In the genomic region with DNA sequence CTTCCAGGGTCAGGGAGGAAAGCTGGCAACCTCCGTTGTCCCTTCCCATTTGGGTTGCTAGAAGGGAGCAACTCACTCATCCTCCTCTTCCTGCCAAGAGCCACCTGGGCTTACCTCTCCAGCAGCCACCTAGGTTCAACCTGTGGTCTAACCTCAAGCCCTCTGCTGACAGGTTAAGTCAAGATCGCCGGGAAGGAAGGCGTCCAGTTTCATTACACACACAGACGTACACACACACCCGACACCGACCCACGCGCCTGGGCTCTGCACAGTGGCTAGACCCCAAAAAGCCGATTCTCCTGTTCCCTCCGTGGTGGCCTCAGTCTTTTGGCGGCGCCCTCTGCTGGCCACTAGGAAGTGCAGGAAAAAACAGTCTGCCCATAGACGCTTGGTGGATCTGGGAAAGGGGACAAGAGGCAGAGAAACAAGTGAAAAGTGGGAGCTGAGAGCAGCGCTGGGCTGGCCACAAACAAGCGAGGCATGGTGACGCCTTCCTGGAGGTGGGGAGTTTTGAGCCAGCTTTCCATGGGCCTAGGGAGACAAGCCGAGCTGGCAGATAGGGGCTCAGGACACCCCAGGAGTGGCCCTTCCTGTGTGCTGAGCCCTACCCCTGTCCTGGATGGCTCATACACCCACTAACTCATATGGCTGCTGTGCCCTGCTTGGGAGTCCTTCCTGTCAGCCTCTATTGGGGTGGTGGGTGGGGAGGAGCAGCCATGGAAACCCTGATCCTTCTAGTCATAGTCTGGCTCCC, we compare ENCODE assay signal across 1 cellular context.
TF ChIP-seq lines count a peak whose summit lies in the region.

No MANE protein-coding gene starts in this region.

TF ChIP-seq in endothelial cell of umbilical vein, 7 proteins besides CTCF, POLR2A, EP300 and RAD21:
- no peak for TF ChIP-seq JUN (IDR thresholded peaks at IDR 0.05; ENCODE audit: borderline replicate concordance, insufficient read depth, insufficient read length, low read depth)
- TF ChIP-seq, protein P1, sequence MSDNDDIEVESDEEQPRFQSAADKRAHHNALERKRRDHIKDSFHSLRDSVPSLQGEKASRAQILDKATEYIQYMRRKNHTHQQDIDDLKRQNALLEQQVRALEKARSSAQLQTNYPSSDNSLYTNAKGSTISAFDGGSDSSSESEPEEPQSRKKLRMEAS (IDR thresholded peaks at IDR 0.05; ENCODE audit: insufficient read depth, insufficient read length) = no peak
- no peak for TF ChIP-seq MYC (IDR thresholded peaks at IDR 0.05; ENCODE audit: low read depth, low read length)
- TF ChIP-seq POLR2AphosphoS5 (IDR thresholded peaks at IDR 0.05; ENCODE audit: insufficient read depth, low read depth, low read length) = no peak
- TF ChIP-seq FOS (IDR thresholded peaks at IDR 0.05; ENCODE audit: borderline replicate concordance, insufficient read depth, low read length) = no peak
- TF ChIP-seq EZH2 (IDR thresholded peaks at IDR 0.05; ENCODE audit: borderline replicate concordance, low read depth, low read length, severe bottlenecking) = no peak
- no peak for TF ChIP-seq GATA2 (IDR thresholded peaks at IDR 0.05; ENCODE audit: insufficient read depth, insufficient read length, low read depth, low read length)
